Comparison of ENCODE assay signal across 11 cellular contexts in the genomic region with DNA sequence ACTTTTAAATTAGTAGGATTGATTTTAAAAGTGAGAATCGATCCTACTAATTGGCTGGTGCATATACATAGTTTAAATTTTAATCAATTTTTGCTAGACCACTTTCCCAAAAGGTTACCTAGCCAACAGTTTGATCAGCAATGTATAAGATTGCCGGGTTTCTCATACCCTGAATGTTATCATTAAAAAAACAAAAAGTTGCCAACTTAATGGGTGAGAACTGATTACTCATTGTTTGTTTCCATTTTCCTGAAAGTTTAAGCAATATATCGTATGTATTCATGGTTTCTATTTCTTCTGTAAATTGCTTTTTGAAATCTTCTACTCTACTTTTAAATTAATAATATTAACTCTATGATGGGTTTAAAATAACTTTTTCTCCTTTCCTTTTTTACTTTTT. TPM values are rescaled to one million over a fixed set of nuclear protein-coding genes. Genes with fewer than 3 reads are reported as not detected.
"Had no signal": no experiment of that assay in that cellular context is flagged by ENCODE, and none has a peak within 500 bp of the region (broad histone marks: within the 10 kb centered on the region; RNA-seq: fewer than 3 reads in every experiment).

No MANE protein-coding gene starts in this region.

- ATAC-seq: HepG2 had no signal

- DNase-seq: GM23248, H9, HCEC 1CT, HFFc6, KBM-7 had no signal

- H3K4me3 ChIP-seq: GM23248 had no signal

- H3K27ac ChIP-seq: GM23248, HL-60 had no signal

- FAIRE-seq: H1, H54, HepG2 had no signal

RNA-seq across cellular contexts. Expression of a gene that starts 4.4 kb away (rescaled TPM):
- total RNA-seq: GM23248, H1, H9, HFFc6, HT1080 had no signal
- polyA plus RNA-seq: GM23248, H1, IgD-negative memory B cell had no signal
